8 cellular contexts compared by ENCODE assay signal in the genomic region with DNA sequence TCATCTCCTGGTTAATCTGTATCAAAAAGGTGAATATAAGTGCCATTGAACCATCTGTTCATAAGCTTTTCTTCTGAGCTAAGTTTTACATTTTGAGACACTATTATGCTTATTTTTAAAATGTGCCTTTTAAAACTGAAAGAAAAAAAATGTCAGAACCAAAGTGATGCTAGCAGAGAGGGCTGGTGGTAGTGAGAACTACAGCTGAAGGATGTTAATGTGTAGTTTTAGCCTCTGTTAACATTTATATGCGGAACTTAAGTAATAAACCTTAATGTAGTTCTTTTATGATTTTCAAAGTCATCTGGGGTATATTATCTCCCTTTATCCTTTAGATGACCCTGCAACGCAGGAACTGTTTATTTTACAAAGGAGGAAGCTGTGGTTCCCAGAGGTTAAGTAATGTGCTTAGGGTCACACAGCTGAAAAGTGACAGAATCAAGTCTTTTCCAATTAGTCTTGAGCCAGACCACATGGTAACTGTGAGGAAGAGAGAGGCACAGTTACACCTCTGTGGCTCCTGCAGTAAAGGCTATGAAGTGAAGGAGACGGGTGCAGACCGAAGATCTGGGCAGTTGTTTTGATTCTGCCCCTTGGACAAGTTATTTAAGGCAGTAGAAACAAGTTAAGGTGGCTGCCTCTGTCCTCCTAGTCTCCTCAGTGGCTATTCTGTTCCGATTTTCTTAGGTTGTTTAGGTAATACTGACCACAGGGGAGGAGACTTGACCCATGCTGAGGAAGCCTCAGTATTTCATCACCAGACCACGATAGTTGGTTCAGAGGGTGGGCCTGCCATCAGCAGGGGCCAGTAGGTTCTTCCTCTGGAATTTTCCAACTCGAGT. TPM values are rescaled to one million over a fixed set of nuclear protein-coding genes. Genes with fewer than 3 reads are reported as not detected.
DNase-seq lines count a peak whose midpoint lies in the region; ATAC-seq and TF ChIP-seq lines count a peak whose summit lies in the region.

No MANE protein-coding gene starts in this region.

- H3K9me3 ChIP-seq in SJCRH30 (replicated peaks) (no peaks in the 10 kb centered on the region), hepatocyte (ENCODE audit: low read depth) (no peaks in the 10 kb centered on the region), endodermal cell (ENCODE audit: control insufficient read depth, low read length) (no peaks in the 10 kb centered on the region)
- no peaks in the 10 kb centered on the region for H3K9me3 ChIP-seq in effector memory CD4-positive, alpha-beta T cell (ENCODE audit: control insufficient read depth, low read length)

- H3K27me3 Mint-ChIP-seq in endodermal cell (ENCODE audit: insufficient read depth) = no peaks in the 10 kb centered on the region

- no peak overlapping the region for H3K4me3 Mint-ChIP-seq in endodermal cell

- no peak overlapping the region for H3K9ac ChIP-seq in endodermal cell (ENCODE audit: extremely low read depth, low read length, poor library complexity, severe bottlenecking)

- peak; percentile 4 to 50 for DNase-seq in SJCRH30
- DNase-seq in hepatocyte (ENCODE audit: low spot score) = no peak
- DNase-seq in dedifferentiated amniotic fluid mesenchymal stem cell (ENCODE audit: extremely low spot score) = no peak
- no peak for DNase-seq in effector memory CD4-positive, alpha-beta T cell
- DNase-seq in endodermal cell = no peak
- no peak for DNase-seq in NCI-H510A (lab: John Stamatoyannopoulos, UW)

- ATAC-seq in HG02610 (IDR thresholded peaks at IDR 0.05; ENCODE audit: unreplicated experiment) = peak; percentile 72

- 46% methylated on average over 7 of the region's 7 CpGs for WGBS in hepatocyte (ENCODE audit: low lambda C conversion rate, missing lambda C conversion rate)
- WGBS in endodermal cell (ENCODE audit: insufficient coverage in 1 of 2, insufficient read length in 1 of 2), 2 experiments = 85 to 94% methylated on average over 5 to 6 of the region's 7 CpGs

- no peaks in the 10 kb centered on the region for H3K27me3 ChIP-seq in SJCRH30
- H3K27me3 ChIP-seq in hepatocyte = no peaks in the 10 kb centered on the region
- no peaks in the 10 kb centered on the region for H3K27me3 ChIP-seq in effector memory CD4-positive, alpha-beta T cell (replicated peaks; ENCODE audit: control insufficient read depth, insufficient read depth, low read length, poor library complexity, severe bottlenecking)
- no peaks in the 10 kb centered on the region for H3K27me3 ChIP-seq in endodermal cell (ENCODE audit: control insufficient read depth, insufficient read depth, low read length, poor library complexity, severe bottlenecking)

- peaks cover 4% of the 10 kb centered on the region for H4K20me1 ChIP-seq in hepatocyte (ENCODE audit: insufficient read depth, poor library complexity, severe bottlenecking)

- H3K4me1 ChIP-seq in SJCRH30 (no peaks in the 10 kb centered on the region; the same call in 1 of the 2 replicates), hepatocyte (ENCODE audit: insufficient read depth) (peaks cover 8% of the 10 kb centered on the region), endodermal cell (ENCODE audit: control insufficient read depth, insufficient read depth, low read length) (peaks cover 21% of the 10 kb centered on the region)
- peaks cover 26% of the 10 kb centered on the region for H3K4me1 ChIP-seq in effector memory CD4-positive, alpha-beta T cell (ENCODE audit: control insufficient read depth, insufficient read depth, low read length, poor library complexity, severe bottlenecking)

- H3K27ac Mint-ChIP-seq in endodermal cell = no peak overlapping the region

- no peak overlapping the region for H3K27ac ChIP-seq in SJCRH30
- H3K27ac ChIP-seq in hepatocyte = no peak overlapping the region
- H3K27ac ChIP-seq in effector memory CD4-positive, alpha-beta T cell (ENCODE audit: insufficient read depth, low read length, poor library complexity, severe bottlenecking) = no peak overlapping the region
- H3K27ac ChIP-seq in endodermal cell (ENCODE audit: low read depth, low read length) = no peak overlapping the region

- H3K4me1 Mint-ChIP-seq in endodermal cell = peaks cover 27% of the 10 kb centered on the region

- peaks cover 4% of the 10 kb centered on the region for H3K36me3 Mint-ChIP-seq in endodermal cell (ENCODE audit: low read depth)

- H3K4me2 ChIP-seq in hepatocyte = peak overlapping the region; percentile 36

- TF ChIP-seq CTCF in hepatocyte (IDR thresholded peaks at IDR 0.05; ENCODE audit: poor library complexity) (no peak), endodermal cell (conservative IDR thresholded peaks at IDR 0.05) (no peak)

- H3K9me2 ChIP-seq in hepatocyte (replicated peaks; ENCODE audit: insufficient read depth) = no peaks in the 10 kb centered on the region

- H3K79me2 ChIP-seq in hepatocyte = no peaks in the 10 kb centered on the region

- H3K36me3 ChIP-seq in SJCRH30 (no peaks in the 10 kb centered on the region), hepatocyte (replicated peaks; ENCODE audit: insufficient read depth, low read depth) (no peaks in the 10 kb centered on the region), endodermal cell (ENCODE audit: control insufficient read depth, insufficient read depth, low read length) (no peaks in the 10 kb centered on the region)
- no peaks in the 10 kb centered on the region for H3K36me3 ChIP-seq in effector memory CD4-positive, alpha-beta T cell (ENCODE audit: control insufficient read depth, insufficient read depth, low read length)

- no peaks in the 10 kb centered on the region for H3K9me3 Mint-ChIP-seq in endodermal cell

- H2AFZ ChIP-seq in hepatocyte = no peak overlapping the region

- H3K4me3 ChIP-seq in GM08714 (ENCODE audit: low read length) = peak overlapping the region; percentile 29; the same call in 1 of the 2 replicates
- H3K4me3 ChIP-seq in SJCRH30 = no peak overlapping the region
- no peak overlapping the region for H3K4me3 ChIP-seq in hepatocyte
- no peak overlapping the region for H3K4me3 ChIP-seq in effector memory CD4-positive, alpha-beta T cell (ENCODE audit: insufficient read depth, low read depth, low read length, poor library complexity, severe bottlenecking)
- H3K4me3 ChIP-seq in endodermal cell (ENCODE audit: low read length) = no peak overlapping the region

RNA-seq across cellular contexts. Expression of a gene that starts 23.9 kb away (rescaled TPM):
- 0.15 and 0.43 TPM in 2 replicates for total RNA-seq in SJCRH30 (2014; rRNA removed; shearing (Covaris generic))
- total RNA-seq in hepatocyte (9.0 and 13.7 TPM in 2 replicates), endodermal cell (10 to 100 TPM; 47.9 to 51.6 TPM)
- polyA plus RNA-seq in hepatocyte = 5.0 and 6.6 TPM in 2 replicates
- polyA plus RNA-seq in endodermal cell (2013, experiment 1 of 2) = 92.2 TPM
- 85.9 TPM for polyA plus RNA-seq in endodermal cell (2013, experiment 2 of 2)

Comparison
In these comparisons a context has a peak if more than half of its experiments do, and no peak if none do; other contexts are left out.
1. DNase-seq: peak in SJCRH30 (2 of 2); none in hepatocyte (single experiment), dedifferentiated amniotic fluid mesenchymal stem cell (single experiment), effector memory CD4-positive, alpha-beta T cell (0 of 3), endodermal cell (single experiment) and NCI-H510A (single experiment).